In genomic region chr11:35248558-35249323, GRCh38 we compare ENCODE assay signal across 1 cellular context.
TF ChIP-seq lines count a peak whose summit lies in the region.

No MANE protein-coding gene starts in this region.

TF ChIP-seq in endothelial cell of umbilical vein, 7 proteins besides CTCF, POLR2A, EP300 and RAD21:
- TF ChIP-seq EZH2 (IDR thresholded peaks at IDR 0.05; ENCODE audit: borderline replicate concordance, low read depth, low read length, severe bottlenecking) (no peak), GATA2 (IDR thresholded peaks at IDR 0.05; ENCODE audit: insufficient read depth, insufficient read length, low read depth, low read length) (no peak), FOS (IDR thresholded peaks at IDR 0.05; ENCODE audit: borderline replicate concordance, insufficient read depth, low read length) (no peak), MAX (IDR thresholded peaks at IDR 0.05; ENCODE audit: insufficient read depth, insufficient read length) (no peak), MYC (IDR thresholded peaks at IDR 0.05; ENCODE audit: low read depth, low read length) (no peak), JUN (IDR thresholded peaks at IDR 0.05; ENCODE audit: borderline replicate concordance, insufficient read depth, insufficient read length, low read depth) (no peak), POLR2AphosphoS5 (IDR thresholded peaks at IDR 0.05; ENCODE audit: insufficient read depth, low read depth, low read length) (no peak)
